In the genomic region with DNA sequence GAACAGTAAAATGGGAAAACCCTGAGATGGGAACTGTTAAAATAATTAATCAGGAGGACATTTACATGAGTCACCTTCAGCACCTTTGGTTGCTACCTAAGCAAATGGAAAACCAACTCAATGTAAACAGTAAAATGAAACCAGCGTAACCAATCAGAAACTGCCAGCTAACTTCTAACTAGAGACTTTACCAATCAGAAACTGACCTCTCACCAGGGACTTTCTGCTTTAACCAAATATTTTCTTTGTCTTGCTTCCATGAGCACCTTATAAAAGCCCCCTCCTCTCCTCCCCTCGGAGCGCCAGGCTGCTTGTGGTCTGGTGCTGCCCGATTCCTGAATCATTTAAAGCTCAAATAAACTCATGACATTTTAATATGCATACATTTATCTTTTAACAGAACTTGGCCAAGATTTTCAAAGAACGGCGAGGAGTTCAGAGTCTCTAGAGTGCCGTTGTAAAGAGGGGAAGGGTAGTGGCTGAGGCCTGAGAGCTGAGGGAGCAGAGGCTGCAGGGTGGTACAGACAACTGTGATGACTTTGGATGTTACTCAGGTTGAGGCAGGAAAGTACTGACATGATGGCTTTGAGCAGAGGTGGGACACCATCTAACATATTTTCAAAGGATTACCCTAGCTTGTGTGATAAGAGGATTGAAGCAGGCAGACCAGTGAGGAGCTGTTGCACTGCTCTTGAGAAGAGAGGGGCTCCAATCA, we compare ENCODE assay signal across 23 cellular contexts.
DNase-seq lines count a peak whose midpoint lies in the region; ATAC-seq and TF ChIP-seq lines count a peak whose summit lies in the region.
"Had no signal": no experiment of that assay in that cellular context is flagged by ENCODE, and none has a peak within 500 bp of the region (broad histone marks: within the 10 kb centered on the region; RNA-seq: fewer than 3 reads in every experiment).

No MANE protein-coding gene starts in this region.

- no peak for TF ChIP-seq CTCF in mesothelial cell of epicardium (IDR thresholded peaks at IDR 0.05; ENCODE audit: unreplicated experiment)

- DNase-seq in activated CD4-positive, alpha-beta T cell treated with anti-CD3 and anti-CD28 coated beads for 36 hours = no peak
- no peak for DNase-seq in activated CD4-positive, alpha-beta T cell treated with anti-CD3 and anti-CD28 coated beads for 4 hours
- DNase-seq in HT1080 (ENCODE audit: low read depth) (peak; percentile 21), astrocyte of the hippocampus (ENCODE audit: low read depth, low spot score) (peak; percentile 35), mesothelial cell of epicardium (ENCODE audit: low spot score in 2 of 2, unreplicated experiment in 2 of 2) (no peak)
- DNase-seq in central memory CD4-positive, alpha-beta T cell = no peak
- DNase-seq: activated naive CD4-positive, alpha-beta T cell; anterior cingulate cortex; cerebellar nuclear complex; head of caudate nucleus; left cardiac atrium; NCI-H2029; NCI-H226; nucleus accumbens; OCI-M1; retina; small intestine; stimulated activated CD4-positive, alpha-beta T cell treated with anti-CD3 and anti-CD28 coated beads, Interleukin-1b, Interleukin-23, amount 100 ng/mL, for 48 hours; uterus had no signal

- intact Hi-C loops in activated CD4-positive, alpha-beta T cell treated with anti-CD3 and anti-CD28 coated beads for 36 hours (cut with DNase I, micrococcal nuclease) = no loop called here

- CTCF ChIA-PET in activated CD4-positive, alpha-beta T cell treated with anti-CD3 and anti-CD28 coated beads for 36 hours (lab: Charles Lee) = interaction anchor here (1.0 to 1.1 kb wide), 2 partner anchors 15 to 102 kb away, joined by 3 read pairs; no protein-coding TSS in a partner anchor

- H3K9me3 Mint-ChIP-seq in activated CD4-positive, alpha-beta T cell treated with anti-CD3 and anti-CD28 coated beads for 36 hours (ENCODE audit: low read depth) = peaks cover 4% of the 10 kb centered on the region
- H3K9me3 Mint-ChIP-seq in mesothelial cell of epicardium = peaks cover 8% of the 10 kb centered on the region

- POLR2A ChIA-PET in activated CD4-positive, alpha-beta T cell treated with anti-CD3 and anti-CD28 coated beads for 36 hours (lab: Charles Lee) = no interaction called here

- ATAC-seq in activated CD4-positive, alpha-beta T cell treated with anti-CD3 and anti-CD28 coated beads for 36 hours = peak; percentile 66
- ATAC-seq in HG03378 (IDR thresholded peaks at IDR 0.05; ENCODE audit: unreplicated experiment) = no peak
- no peak for ATAC-seq in SK-N-SH treated with all-trans-retinoic acid at 6 μM for 48 hours
- ATAC-seq: left cardiac atrium, Right ventricle myocardium inferior had no signal

- no peak overlapping the region for H3K4me3 Mint-ChIP-seq in activated CD4-positive, alpha-beta T cell treated with anti-CD3 and anti-CD28 coated beads for 36 hours
- no peak overlapping the region for H3K4me3 Mint-ChIP-seq in mesothelial cell of epicardium
- H3K4me3 Mint-ChIP-seq: memory B cell had no signal

- no peaks in the 10 kb centered on the region for H3K27me3 Mint-ChIP-seq in activated CD4-positive, alpha-beta T cell treated with anti-CD3 and anti-CD28 coated beads for 36 hours
- H3K27me3 Mint-ChIP-seq in mesothelial cell of epicardium (ENCODE audit: low read depth) = no peaks in the 10 kb centered on the region
- H3K27me3 Mint-ChIP-seq: memory B cell had no signal

- H3K27ac Mint-ChIP-seq in activated CD4-positive, alpha-beta T cell treated with anti-CD3 and anti-CD28 coated beads for 36 hours = no peak overlapping the region
- H3K27ac Mint-ChIP-seq in mesothelial cell of epicardium = peak overlapping the region; percentile 12
- H3K27ac Mint-ChIP-seq: memory B cell had no signal

- H3K4me1 Mint-ChIP-seq in activated CD4-positive, alpha-beta T cell treated with anti-CD3 and anti-CD28 coated beads for 36 hours = peaks cover 8% of the 10 kb centered on the region
- H3K4me1 Mint-ChIP-seq in mesothelial cell of epicardium = peaks cover 18% of the 10 kb centered on the region

- peaks cover 10% of the 10 kb centered on the region for H3K36me3 Mint-ChIP-seq in activated CD4-positive, alpha-beta T cell treated with anti-CD3 and anti-CD28 coated beads for 36 hours (ENCODE audit: low read depth)
- H3K36me3 Mint-ChIP-seq in mesothelial cell of epicardium = peaks cover 9% of the 10 kb centered on the region

TF ChIP-seq in SK-N-SH treated with all-trans-retinoic acid at 6 μM for 48 hours, 23 proteins besides CTCF, POLR2A, EP300 and RAD21 (continues in another document):
- TF ChIP-seq, protein P1, sequence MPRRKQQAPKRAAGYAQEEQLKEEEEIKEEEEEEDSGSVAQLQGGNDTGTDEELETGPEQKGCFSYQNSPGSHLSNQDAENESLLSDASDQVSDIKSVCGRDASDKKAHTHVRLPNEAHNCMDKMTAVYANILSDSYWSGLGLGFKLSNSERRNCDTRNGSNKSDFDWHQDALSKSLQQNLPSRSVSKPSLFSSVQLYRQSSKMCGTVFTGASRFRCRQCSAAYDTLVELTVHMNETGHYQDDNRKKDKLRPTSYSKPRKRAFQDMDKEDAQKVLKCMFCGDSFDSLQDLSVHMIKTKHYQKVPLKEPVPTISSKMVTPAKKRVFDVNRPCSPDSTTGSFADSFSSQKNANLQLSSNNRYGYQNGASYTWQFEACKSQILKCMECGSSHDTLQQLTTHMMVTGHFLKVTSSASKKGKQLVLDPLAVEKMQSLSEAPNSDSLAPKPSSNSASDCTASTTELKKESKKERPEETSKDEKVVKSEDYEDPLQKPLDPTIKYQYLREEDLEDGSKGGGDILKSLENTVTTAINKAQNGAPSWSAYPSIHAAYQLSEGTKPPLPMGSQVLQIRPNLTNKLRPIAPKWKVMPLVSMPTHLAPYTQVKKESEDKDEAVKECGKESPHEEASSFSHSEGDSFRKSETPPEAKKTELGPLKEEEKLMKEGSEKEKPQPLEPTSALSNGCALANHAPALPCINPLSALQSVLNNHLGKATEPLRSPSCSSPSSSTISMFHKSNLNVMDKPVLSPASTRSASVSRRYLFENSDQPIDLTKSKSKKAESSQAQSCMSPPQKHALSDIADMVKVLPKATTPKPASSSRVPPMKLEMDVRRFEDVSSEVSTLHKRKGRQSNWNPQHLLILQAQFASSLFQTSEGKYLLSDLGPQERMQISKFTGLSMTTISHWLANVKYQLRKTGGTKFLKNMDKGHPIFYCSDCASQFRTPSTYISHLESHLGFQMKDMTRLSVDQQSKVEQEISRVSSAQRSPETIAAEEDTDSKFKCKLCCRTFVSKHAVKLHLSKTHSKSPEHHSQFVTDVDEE (CRISPR knock-in tag; IDR thresholded peaks at IDR 0.05) = no peak
- TF ChIP-seq RARB (CRISPR knock-in tag; IDR thresholded peaks at IDR 0.05) = no peak
- no peak for TF ChIP-seq OSR1 (CRISPR knock-in tag; IDR thresholded peaks at IDR 0.05)
- no peak for TF ChIP-seq TCF4 (CRISPR knock-in tag; IDR thresholded peaks at IDR 0.05; ENCODE audit: borderline replicate concordance)
- no peak for TF ChIP-seq CSRNP3 (CRISPR knock-in tag; IDR thresholded peaks at IDR 0.05)
- no peak for TF ChIP-seq TOX (CRISPR knock-in tag; IDR thresholded peaks at IDR 0.05; ENCODE audit: borderline replicate concordance)
- no peak for TF ChIP-seq CSDC2 (CRISPR knock-in tag; IDR thresholded peaks at IDR 0.05)
- TF ChIP-seq ZNF70 (CRISPR knock-in tag; IDR thresholded peaks at IDR 0.05) = no peak
- TF ChIP-seq ARNTL (CRISPR knock-in tag; IDR thresholded peaks at IDR 0.05; ENCODE audit: borderline replicate concordance, low read depth) = no peak
- TF ChIP-seq ZNF565 (CRISPR knock-in tag; conservative IDR thresholded peaks at IDR 0.05; ENCODE audit: low read depth) = no peak
- no peak for TF ChIP-seq POU6F1 (CRISPR knock-in tag; IDR thresholded peaks at IDR 0.05; ENCODE audit: borderline replicate concordance, low read depth)
- no peak for TF ChIP-seq ZNF8 (CRISPR knock-in tag; IDR thresholded peaks at IDR 0.05)
- TF ChIP-seq ESRRG (CRISPR knock-in tag; IDR thresholded peaks at IDR 0.05) = no peak
- no peak for TF ChIP-seq PPARA (CRISPR knock-in tag; IDR thresholded peaks at IDR 0.05; ENCODE audit: borderline replicate concordance)

Comparison
In these comparisons a context has a peak if more than half of its experiments do, and no peak if none do; other contexts are left out.
1. DNase-seq: peak in HT1080 (single experiment) and astrocyte of the hippocampus (single experiment); none in activated CD4-positive, alpha-beta T cell treated with anti-CD3 and anti-CD28 coated beads for 36 hours (single experiment), activated CD4-positive, alpha-beta T cell treated with anti-CD3 and anti-CD28 coated beads for 4 hours (0 of 2), mesothelial cell of epicardium (0 of 2) and central memory CD4-positive, alpha-beta T cell (single experiment).